ENCODE assay signal across 7 cellular contexts in the genomic region with DNA sequence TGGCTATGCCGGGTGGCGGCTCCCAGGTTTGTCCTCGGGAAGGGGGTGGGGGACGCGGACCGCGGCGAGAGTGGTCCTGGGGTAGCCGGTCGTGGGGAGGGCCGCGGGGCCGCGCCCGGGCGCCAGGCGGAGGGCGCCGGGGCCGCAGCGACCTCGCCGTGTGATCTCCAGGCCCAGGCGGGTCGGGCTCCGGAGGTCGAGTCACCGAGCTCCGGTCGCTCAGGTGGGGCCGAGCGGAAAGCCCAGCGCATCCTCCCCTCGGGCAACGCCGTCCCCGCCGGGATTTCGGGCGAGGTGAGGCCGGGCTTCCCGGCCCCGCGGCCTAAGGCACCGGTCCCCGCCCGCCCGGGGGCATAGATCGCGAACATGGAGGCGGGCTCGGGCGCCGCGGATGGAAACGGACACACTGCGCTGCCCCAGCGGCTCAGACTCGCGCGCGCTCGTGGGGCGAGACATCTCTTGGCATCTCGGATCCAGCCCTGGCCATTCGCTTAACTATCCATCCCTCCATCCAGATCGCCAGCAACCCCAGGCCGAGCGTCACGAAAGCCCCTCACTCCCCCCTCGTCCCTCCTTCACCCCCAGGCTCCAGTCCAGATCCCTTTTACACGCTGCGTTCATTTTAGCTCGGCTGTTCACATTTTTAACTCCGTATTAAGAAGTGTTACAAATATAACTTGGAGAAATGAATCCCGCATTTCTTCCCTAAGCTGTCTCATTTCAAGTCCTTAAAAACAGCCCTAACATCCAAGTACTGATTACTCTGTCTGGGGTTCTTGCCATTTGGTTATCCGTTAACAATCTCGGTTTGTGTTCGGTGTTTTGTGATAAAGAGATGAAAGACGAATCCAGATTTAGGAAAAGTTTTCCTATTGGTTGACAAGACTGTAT. TPM values are rescaled to one million over a fixed set of nuclear protein-coding genes. Genes with fewer than 3 reads are reported as not detected.
A peak's percentile ranks its signal among the peaks of the same experiment; 100 is the strongest.
DNase-seq lines count a peak whose midpoint lies in the region; ATAC-seq and TF ChIP-seq lines count a peak whose summit lies in the region.

No MANE protein-coding gene starts in this region.

- no peak overlapping the region for H3K27ac Mint-ChIP-seq in stimulated activated naive CD8-positive, alpha-beta T cell treated with anti-CD3 and anti-CD28 coated beads, Interleukin-15, amount 100 ng/mL, for 72 hours

- H3F3A ChIP-seq in SK-N-SH (replicated peaks; ENCODE audit: insufficient read depth): peaks cover 12% of the 10 kb centered on the region

- ATAC-seq in GM21447 (IDR thresholded peaks at IDR 0.05; ENCODE audit: unreplicated experiment) (peak; percentile 18), right lobe of liver (peak; percentile 65 to 76 (median 74))
- ATAC-seq in stimulated activated naive CD8-positive, alpha-beta T cell treated with anti-CD3 and anti-CD28 coated beads, Interleukin-15, amount 100 ng/mL, for 72 hours: peak; percentile 49

- peak overlapping the region; percentile 84 for H3K9ac ChIP-seq in HUES64 (ENCODE audit: low read depth, low read length)
- H3K9ac ChIP-seq in SK-N-SH: peak overlapping the region; percentile 87
- H3K9ac ChIP-seq in duodenal mucosa (ENCODE audit: low read depth in 1 of 2, low read length in 2 of 2): peak overlapping the region; percentile 59 to 63

- H3K9me2 ChIP-seq in SK-N-SH: no peaks in the 10 kb centered on the region

- H3K4me3 Mint-ChIP-seq in stimulated activated naive CD8-positive, alpha-beta T cell treated with anti-CD3 and anti-CD28 coated beads, Interleukin-15, amount 100 ng/mL, for 72 hours: peak overlapping the region; percentile 78 to 81

- H3K27me3 ChIP-seq in HUES64 (ENCODE audit: insufficient read depth, low read length) (peaks cover 49% of the 10 kb centered on the region), SK-N-SH (ENCODE audit: insufficient read depth) (no peaks in the 10 kb centered on the region), duodenal mucosa (ENCODE audit: control insufficient read depth in 1 of 2, insufficient read depth in 2 of 2, low read length in 2 of 2) (no peaks in the 10 kb centered on the region), right lobe of liver (no peaks in the 10 kb centered on the region)

- TF ChIP-seq EP300 in SK-N-SH (IDR thresholded peaks at IDR 0.05; ENCODE audit: borderline replicate concordance in 1 of 2, low read depth in 1 of 2, low read length in 1 of 2): peak in 1 of 2 experiments; percentile 11; a peak in 1 of 4 replicates

- no peaks in the 10 kb centered on the region for H3K9me3 Mint-ChIP-seq in stimulated activated naive CD8-positive, alpha-beta T cell treated with anti-CD3 and anti-CD28 coated beads, Interleukin-15, amount 100 ng/mL, for 72 hours

- POLR2A ChIA-PET in SK-N-SH (lab: Yijun Ruan, JAX): interaction anchor here (0.6 to 1.4 kb wide), 3 partner anchors 37 to 244 kb away, joined by 3 to 6 read pairs (median 3); a partner anchor contains a TSS

- peak overlapping the region; percentile 54 for H3K27ac ChIP-seq in HUES64 (ENCODE audit: low read depth, low read length)
- H3K27ac ChIP-seq in SK-N-SH (ENCODE audit: low read depth in 2 of 2, low read length in 1 of 2): peak overlapping the region; percentile 83 to 89
- H3K27ac ChIP-seq in duodenal mucosa (ENCODE audit: low read depth, low read length): peak overlapping the region; percentile 81
- H3K27ac ChIP-seq in right lobe of liver: peak overlapping the region; percentile 83 to 90 (median 88)

- H3K27me3 Mint-ChIP-seq in stimulated activated naive CD8-positive, alpha-beta T cell treated with anti-CD3 and anti-CD28 coated beads, Interleukin-15, amount 100 ng/mL, for 72 hours: peaks cover 42% of the 10 kb centered on the region

- no peak for TF ChIP-seq RAD21 in SK-N-SH (IDR thresholded peaks at IDR 0.05; ENCODE audit: low read length)

- no peaks in the 10 kb centered on the region for H3K9me3 ChIP-seq in HUES64 (ENCODE audit: insufficient read depth, low read depth, low read length)
- no peaks in the 10 kb centered on the region for H3K9me3 ChIP-seq in SK-N-SH
- H3K9me3 ChIP-seq in duodenal mucosa (ENCODE audit: control insufficient read depth in 1 of 2, low read length in 2 of 2): no peaks in the 10 kb centered on the region
- no peaks in the 10 kb centered on the region for H3K9me3 ChIP-seq in right lobe of liver

- H3K4me3 ChIP-seq in HUES64 (ENCODE audit: low read length) (peak overlapping the region; percentile 88), SK-N-SH (ENCODE audit: low read depth in 2 of 2, low read length in 1 of 2) (peak overlapping the region; percentile 75 to 78), duodenal mucosa (ENCODE audit: low read depth in 1 of 2, low read length in 2 of 2) (peak overlapping the region; percentile 71 to 81), right lobe of liver (peak overlapping the region; percentile 47 to 70 (median 63))

- TF ChIP-seq CTCF in SK-N-SH (IDR thresholded peaks at IDR 0.05) (no peak), right lobe of liver (IDR thresholded peaks at IDR 0.05) (no peak)

- CTCF ChIA-PET in SK-N-SH (lab: Yijun Ruan, JAX): interaction anchor here (0.8 to 2.6 kb wide), 12 partner anchors 10 to 284 kb away, joined by 3 to 13 read pairs (median 4); no protein-coding TSS in a partner anchor

- no peak for TF ChIP-seq POLR2A in right lobe of liver (IDR thresholded peaks at IDR 0.05)

- H3K79me2 ChIP-seq in SK-N-SH (ENCODE audit: insufficient read depth): peaks cover 50% of the 10 kb centered on the region

- H4K20me1 ChIP-seq in SK-N-SH (ENCODE audit: insufficient read depth): no peaks in the 10 kb centered on the region

- WGBS in HUES64: 1% methylated on average over 79 of the region's 80 CpGs
- 4% methylated on average over 20 of the region's 80 CpGs for WGBS in SK-N-SH (ENCODE audit: low lambda C conversion rate)
- 5% methylated on average over 15 of the region's 80 CpGs for WGBS in right lobe of liver (ENCODE audit: insufficient coverage, low coverage, low lambda C conversion rate, missing lambda C conversion rate)

- H3K4me1 Mint-ChIP-seq in stimulated activated naive CD8-positive, alpha-beta T cell treated with anti-CD3 and anti-CD28 coated beads, Interleukin-15, amount 100 ng/mL, for 72 hours: peaks cover 11% of the 10 kb centered on the region

- no peaks in the 10 kb centered on the region for H3K36me3 ChIP-seq in HUES64 (ENCODE audit: insufficient read depth, low read length)
- no peaks in the 10 kb centered on the region for H3K36me3 ChIP-seq in SK-N-SH (replicated peaks in 1 of 2; ENCODE audit: control insufficient read depth in 1 of 2, insufficient read depth in 2 of 2, low read length in 1 of 2)
- no peaks in the 10 kb centered on the region for H3K36me3 ChIP-seq in duodenal mucosa (ENCODE audit: control insufficient read depth in 1 of 2, insufficient read depth in 2 of 2, low read length in 2 of 2)
- no peaks in the 10 kb centered on the region for H3K36me3 ChIP-seq in right lobe of liver

- intact Hi-C loops in right lobe of liver (cut with DNase I): no loop called here

- peak overlapping the region; percentile 78 for H3K4me2 ChIP-seq in SK-N-SH

- H3K4me1 ChIP-seq in HUES64 (ENCODE audit: insufficient read depth, low read length) (peaks cover 13% of the 10 kb centered on the region; the same call in 1 of the 2 replicates), SK-N-SH (ENCODE audit: control insufficient read depth in 1 of 2, insufficient read depth in 2 of 2, low read depth in 1 of 2, low read length in 1 of 2) (peaks cover 8 to 9% of the 10 kb centered on the region in 2 experiments; a peak in 3 of 4 replicates), duodenal mucosa (ENCODE audit: control insufficient read depth in 1 of 2, insufficient read depth in 2 of 2, low read length in 2 of 2) (peaks cover 7 to 18% of the 10 kb centered on the region in 2 donors), right lobe of liver (peaks cover 0 to 14% (median 0%) of the 10 kb centered on the region in 4 donors)

- H2AFZ ChIP-seq in SK-N-SH (ENCODE audit: low read depth): peak overlapping the region; percentile 87; the same call in 1 of the 2 replicates

- DNase-seq in GM04504 (ENCODE audit: low read depth): peak; percentile 42
- DNase-seq in SK-N-SH: peak; percentile 78
- DNase-seq in right lobe of liver: peak; percentile 62 to 78 (median 76)
- peak; percentile 12 to 41 for DNase-seq in stimulated activated naive CD8-positive, alpha-beta T cell treated with anti-CD3 and anti-CD28 coated beads, Interleukin-15, amount 100 ng/mL, for 72 hours

TF ChIP-seq in SK-N-SH, 30 proteins besides CTCF, POLR2A, EP300 and RAD21 (continues in another document):
- 0 out of 2 replicates have a peak, but pooled peaks have one; percentile 8 for TF ChIP-seq POLR2AphosphoS5 (IDR thresholded peaks at IDR 0.05; ENCODE audit: low read depth, low read length)
- 0 out of 2 replicates have a peak, but pooled peaks have one; percentile 25 for TF ChIP-seq GATA2 (CRISPR knock-in tag; IDR thresholded peaks at IDR 0.05)
- TF ChIP-seq, protein P1, sequence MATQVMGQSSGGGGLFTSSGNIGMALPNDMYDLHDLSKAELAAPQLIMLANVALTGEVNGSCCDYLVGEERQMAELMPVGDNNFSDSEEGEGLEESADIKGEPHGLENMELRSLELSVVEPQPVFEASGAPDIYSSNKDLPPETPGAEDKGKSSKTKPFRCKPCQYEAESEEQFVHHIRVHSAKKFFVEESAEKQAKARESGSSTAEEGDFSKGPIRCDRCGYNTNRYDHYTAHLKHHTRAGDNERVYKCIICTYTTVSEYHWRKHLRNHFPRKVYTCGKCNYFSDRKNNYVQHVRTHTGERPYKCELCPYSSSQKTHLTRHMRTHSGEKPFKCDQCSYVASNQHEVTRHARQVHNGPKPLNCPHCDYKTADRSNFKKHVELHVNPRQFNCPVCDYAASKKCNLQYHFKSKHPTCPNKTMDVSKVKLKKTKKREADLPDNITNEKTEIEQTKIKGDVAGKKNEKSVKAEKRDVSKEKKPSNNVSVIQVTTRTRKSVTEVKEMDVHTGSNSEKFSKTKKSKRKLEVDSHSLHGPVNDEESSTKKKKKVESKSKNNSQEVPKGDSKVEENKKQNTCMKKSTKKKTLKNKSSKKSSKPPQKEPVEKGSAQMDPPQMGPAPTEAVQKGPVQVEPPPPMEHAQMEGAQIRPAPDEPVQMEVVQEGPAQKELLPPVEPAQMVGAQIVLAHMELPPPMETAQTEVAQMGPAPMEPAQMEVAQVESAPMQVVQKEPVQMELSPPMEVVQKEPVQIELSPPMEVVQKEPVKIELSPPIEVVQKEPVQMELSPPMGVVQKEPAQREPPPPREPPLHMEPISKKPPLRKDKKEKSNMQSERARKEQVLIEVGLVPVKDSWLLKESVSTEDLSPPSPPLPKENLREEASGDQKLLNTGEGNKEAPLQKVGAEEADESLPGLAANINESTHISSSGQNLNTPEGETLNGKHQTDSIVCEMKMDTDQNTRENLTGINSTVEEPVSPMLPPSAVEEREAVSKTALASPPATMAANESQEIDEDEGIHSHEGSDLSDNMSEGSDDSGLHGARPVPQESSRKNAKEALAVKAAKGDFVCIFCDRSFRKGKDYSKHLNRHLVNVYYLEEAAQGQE (IDR thresholded peaks at IDR 0.05; ENCODE audit: low read depth, low read length): no peak
- no peak for TF ChIP-seq FOSL2 (IDR thresholded peaks at IDR 0.05; ENCODE audit: borderline replicate concordance, low read depth)

RNA-seq across cellular contexts. Expression of a gene that starts 0.5 kb away (rescaled TPM):
- 3.7 TPM for polyA plus RNA-seq in HUES64 (2013, experiment 1 of 2)
- polyA plus RNA-seq in HUES64 (2013, experiment 2 of 2): 3.4 TPM
- polyA plus RNA-seq in SK-N-SH (2012; rRNA removed): 2.8 and 3.9 TPM in 2 replicates
- polyA plus RNA-seq in SK-N-SH (2012; cell fraction: cytosol; rRNA removed): 2.6 and 3.0 TPM in 2 replicates
- 3.9 and 5.8 TPM in 2 replicates for polyA plus RNA-seq in SK-N-SH (2012; cell fraction: nucleus; rRNA removed)
- 1 to 10 TPM; 4.0 to 7.9 (median 4.8) TPM for total RNA-seq in right lobe of liver

Comparison
In these comparisons a context has a peak if more than half of its experiments do, and no peak if none do; other contexts are left out.
1. Peak in every context shown above with its lines: DNase-seq, ATAC-seq, H3K4me3 ChIP-seq and H3K27ac ChIP-seq.
2. DNase-seq: peak in every context shown above with its lines; median percentile 78 in SK-N-SH; 76 in right lobe of liver; 42 in GM04504; 26 in stimulated activated naive CD8-positive, alpha-beta T cell treated with anti-CD3 and anti-CD28 coated beads, Interleukin-15, amount 100 ng/mL, for 72 hours.
3. ATAC-seq: peak in every context shown above with its lines; median percentile 74 in right lobe of liver; 49 in stimulated activated naive CD8-positive, alpha-beta T cell treated with anti-CD3 and anti-CD28 coated beads, Interleukin-15, amount 100 ng/mL, for 72 hours; 18 in GM21447.